In genomic region chrX:118348186-118348810, GRCh38 we compare ENCODE assay signal across 8 cellular contexts. TPM values are rescaled to one million over a fixed set of nuclear protein-coding genes. Genes with fewer than 3 reads are reported as not detected.
DNase-seq lines count a peak whose midpoint lies in the region; ATAC-seq and TF ChIP-seq lines count a peak whose summit lies in the region.
"Had no signal": no experiment of that assay in that cellular context is flagged by ENCODE, and none has a peak within 500 bp of the region (broad histone marks: within the 10 kb centered on the region; RNA-seq: fewer than 3 reads in every experiment).

No MANE protein-coding gene starts in this region.

- no peak overlapping the region for H4K8ac ChIP-seq in trophoblast cell (ENCODE audit: low read depth, low read length)

- H3K9ac ChIP-seq in endocrine pancreas (ENCODE audit: control insufficient read depth, insufficient read depth, low read length), result no peak overlapping the region
- H3K9ac ChIP-seq in trophoblast cell (ENCODE audit: low read length), result no peak overlapping the region

- no peak overlapping the region for H3K4ac ChIP-seq in trophoblast cell (ENCODE audit: low read depth, low read length)

- no peak overlapping the region for H2BK120ac ChIP-seq in trophoblast cell (ENCODE audit: insufficient read depth, low read length, poor library complexity)

- no peak for TF ChIP-seq POLR2A in gastroesophageal sphincter (IDR thresholded peaks at IDR 0.05)

- H3K9me3 ChIP-seq in OCI-LY7 (ENCODE audit: low read length), result no peaks in the 10 kb centered on the region
- no peaks in the 10 kb centered on the region for H3K9me3 ChIP-seq in endocrine pancreas (ENCODE audit: control insufficient read depth, low read length)
- no peaks in the 10 kb centered on the region for H3K9me3 ChIP-seq in trophoblast cell (ENCODE audit: insufficient read depth, low read depth, low read length)
- no peaks in the 10 kb centered on the region for H3K9me3 ChIP-seq in gastroesophageal sphincter
- H3K9me3 ChIP-seq: thyroid gland had no signal

- no peak for ATAC-seq in gastroesophageal sphincter

- H3K4me3 ChIP-seq in GM12875 (ENCODE audit: low read depth, low read length) (peak overlapping the region; percentile 80), OCI-LY7 (ENCODE audit: low read depth, low read length, poor library complexity, severe bottlenecking) (peak overlapping the region; percentile 93), endocrine pancreas (ENCODE audit: control insufficient read depth, insufficient read depth, low read length) (peak overlapping the region; percentile 93), trophoblast cell (ENCODE audit: low read depth, low read length) (no peak overlapping the region), gastroesophageal sphincter (peak overlapping the region in 1 of 2 donors; percentile 72)
- H3K4me3 ChIP-seq: thyroid gland had no signal

- no peaks in the 10 kb centered on the region for H3K27me3 ChIP-seq in endocrine pancreas (ENCODE audit: control insufficient read depth, insufficient read depth, low read length)
- H3K27me3 ChIP-seq in trophoblast cell (ENCODE audit: insufficient read depth, low read length), result no peaks in the 10 kb centered on the region
- H3K27me3 ChIP-seq in gastroesophageal sphincter, result no peaks in the 10 kb centered on the region
- H3K27me3 ChIP-seq: thyroid gland had no signal

- TF ChIP-seq CTCF in GM12875 (IDR thresholded peaks at IDR 0.05; ENCODE audit: borderline replicate concordance, insufficient read depth, low read depth, low read length) (no peak), OCI-LY7 (conservative IDR thresholded peaks at IDR 0.05; ENCODE audit: low read length) (no peak), gastroesophageal sphincter (IDR thresholded peaks at IDR 0.05) (no peak)

- DNase-seq in OCI-LY7 (ENCODE audit: low spot score), result no peak
- DNase-seq in trophoblast cell, result peak in 1 of 2 donors; percentile 36
- DNase-seq in T-helper 9 cell, result no peak
- no peak for DNase-seq in NCI-H748 (lab: John Stamatoyannopoulos, UW; ENCODE audit: unreplicated experiment)
- DNase-seq: thyroid gland had no signal

- no peak overlapping the region for H2BK12ac ChIP-seq in trophoblast cell (ENCODE audit: low read length)

- H3K79me1 ChIP-seq in trophoblast cell (ENCODE audit: low read length), result peaks cover 8% of the 10 kb centered on the region

- intact Hi-C loops in OCI-LY7 (cut with micrococcal nuclease; ENCODE audit: unreplicated experiment), result loop anchor here (5.0 to 10.0 kb wide), 2 partner anchors 136 to 257 kb away; no protein-coding TSS in a partner anchor

- TF ChIP-seq EP300 in gastroesophageal sphincter (IDR thresholded peaks at IDR 0.05), result no peak

- no peak overlapping the region for H3K23ac ChIP-seq in trophoblast cell (ENCODE audit: low read length)

- H3K4me1 ChIP-seq in OCI-LY7 (ENCODE audit: insufficient read depth, low read length, poor library complexity, severe bottlenecking) (peaks cover 34% of the 10 kb centered on the region), endocrine pancreas (ENCODE audit: control insufficient read depth, insufficient read depth, low read length) (no peaks in the 10 kb centered on the region), trophoblast cell (ENCODE audit: control insufficient read depth in 1 of 2, insufficient read depth in 2 of 2, low read length in 2 of 2) (no peaks in the 10 kb centered on the region), gastroesophageal sphincter (peaks cover 0 to 53% (median 0%) of the 10 kb centered on the region in 3 donors)

- H2AFZ ChIP-seq in OCI-LY7 (ENCODE audit: low read length) (no peak overlapping the region), trophoblast cell (ENCODE audit: insufficient read depth, low read length, poor library complexity) (no peak overlapping the region)

- BruUV-seq in OCI-LY7 (replicated peaks; lab: Mats Ljungman, UMichigan), result no TSS peak

- H4K91ac ChIP-seq in trophoblast cell (ENCODE audit: low read depth, low read length), result no peak overlapping the region

- H3K36me3 ChIP-seq in OCI-LY7 (ENCODE audit: insufficient read depth, low read length) (no peaks in the 10 kb centered on the region), endocrine pancreas (ENCODE audit: control insufficient read depth, insufficient read depth, low read length) (no peaks in the 10 kb centered on the region), trophoblast cell (ENCODE audit: control insufficient read depth in 1 of 2, insufficient read depth in 2 of 2, low read length in 2 of 2) (no peaks in the 10 kb centered on the region), gastroesophageal sphincter (no peaks in the 10 kb centered on the region)
- H3K36me3 ChIP-seq: thyroid gland had no signal

- H3K4me2 ChIP-seq in OCI-LY7 (ENCODE audit: low read length), result peak overlapping the region; percentile 97
- H3K4me2 ChIP-seq in trophoblast cell (ENCODE audit: low read length), result peak overlapping the region; percentile 82

- no peak overlapping the region for H4K12ac ChIP-seq in trophoblast cell (ENCODE audit: low read depth, low read length)

- no CpG with 5 or more reads among the region's 2 CpGs for WGBS in trophoblast cell (ENCODE audit: extremely low coverage, insufficient coverage, insufficient read length)
- WGBS in gastroesophageal sphincter (ENCODE audit: low coverage in 1 of 2), 2 donors, result 30 to 38% methylated on average over 2 of the region's 2 CpGs

- no peak overlapping the region for H3K14ac ChIP-seq in trophoblast cell (ENCODE audit: low read length)

- H3K79me2 ChIP-seq in OCI-LY7 (ENCODE audit: insufficient read depth, low read depth, low read length) (peaks cover 47% of the 10 kb centered on the region), trophoblast cell (ENCODE audit: control insufficient read depth, insufficient read depth, low read length, poor library complexity) (peaks cover 3% of the 10 kb centered on the region)

- POLR2A ChIA-PET in OCI-LY7 (lab: Charles Lee), result interaction anchor here (0.7 to 1.1 kb wide), 5 partner anchors 8 to 655 kb away, joined by 3 to 4 read pairs (median 3); no protein-coding TSS in a partner anchor

- CTCF ChIA-PET in OCI-LY7 (lab: Charles Lee; ENCODE audit: unreplicated experiment), result no interaction called here

- H2AK5ac ChIP-seq in trophoblast cell (ENCODE audit: low read length), result no peak overlapping the region

- H3K9me2 ChIP-seq in OCI-LY7 (ENCODE audit: insufficient read depth, low read length), result no peaks in the 10 kb centered on the region

- no peak overlapping the region for H3K18ac ChIP-seq in trophoblast cell (ENCODE audit: low read length)

- H3K27ac ChIP-seq in OCI-LY7 (ENCODE audit: low read depth, low read length, poor library complexity, severe bottlenecking) (no peak overlapping the region), trophoblast cell (ENCODE audit: low read depth, low read length) (no peak overlapping the region), gastroesophageal sphincter (no peak overlapping the region)
- H3K27ac ChIP-seq: thyroid gland had no signal

- peaks cover 9% of the 10 kb centered on the region; the same call in 1 of the 2 replicates for H4K20me1 ChIP-seq in OCI-LY7 (ENCODE audit: insufficient read depth, low read length)

- H2BK5ac ChIP-seq in trophoblast cell (ENCODE audit: low read depth, low read length, poor library complexity), result no peak overlapping the region

RNA-seq across cellular contexts. Expression of gene WDR44, which starts 2.4 kb away (rescaled TPM):
- total RNA-seq in OCI-LY7 (2014; rRNA removed; shearing (Covaris generic)), result 9.3 and 9.4 TPM in 2 replicates
- 9.9 and 11.2 TPM in 2 replicates for total RNA-seq in OCI-LY7 (2022)
- 6.8 and 7.5 TPM in 2 replicates for polyA plus RNA-seq in trophoblast cell (2013)
- total RNA-seq in gastroesophageal sphincter, result 10 to 100 TPM; 26.4 to 35.3 (median 33.3) TPM
